ENCODE assay signal across 29 cellular contexts in genomic region chr12:76226956-76227355, GRCh38.
"Had no signal": no experiment of that assay in that cellular context is flagged by ENCODE, and none has a peak within 500 bp of the region (broad histone marks: within the 10 kb centered on the region; RNA-seq: fewer than 3 reads in every experiment).

No MANE protein-coding gene starts in this region.

- H3K36me3 ChIP-seq: brain microvascular endothelial cell, SJSA1 had no signal

- DNase-seq: activated CD4-positive, alpha-beta T cell treated with anti-CD3 and anti-CD28 coated beads for 36 hours; activated CD4-positive, alpha-beta T cell treated with anti-CD3 and anti-CD28 coated beads, Interleukin-2, amount 10 ng/mL, durations not matched to agents 7 days and 5 days; activated CD4-positive, alpha-beta T cell treated with anti-CD3 and anti-CD28 coated beads, Interleukin-2, amount 50 U/mL, for 48 hours; activated CD8-positive, alpha-beta T cell treated with anti-CD3 and anti-CD28 coated beads, Interleukin-2, amount 10 ng/mL, durations not matched to agents 7 days and 5 days; activated effector memory CD4-positive, alpha-beta T cell treated with Interleukin-2 at 50 U/mL for 16 hours; activated naive CD4-positive, alpha-beta T cell treated with anti-CD3 and anti-CD28 coated beads, Interleukin-2, amount 10 ng/mL, durations not matched to agents 7 days and 5 days; activated T-cell treated with anti-CD3 and anti-CD28 coated beads, Interleukin-2, amount 50 U/mL, for 24 hours; amniotic stem cell; aorta; Kasumi-1; KG1; NCI-H1092 treated with DMSO at 0.1 percent for 48 hours; NCI-H1417; NCI-H146; NCI-H187; NCI-H2029 treated with DMSO at 0.1 percent for 48 hours; NCI-H2107; NCI-H2171; NCI-H510A treated with DMSO at 0.1 percent for 48 hours; NCI-H526 treated with DMSO at 0.1 percent for 48 hours; NCI-H774; SHP77 treated with DMSO at 0.1 percent for 48 hours; SK-N-SH had no signal

- H3K27me3 ChIP-seq: brain microvascular endothelial cell, SJSA1 had no signal

- H3K9me3 Mint-ChIP-seq: activated CD4-positive, alpha-beta T cell treated with anti-CD3 and anti-CD28 coated beads, Interleukin-2, amount 10 ng/mL, durations not matched to agents 7 days and 5 days; activated naive CD4-positive, alpha-beta T cell treated with anti-CD3 and anti-CD28 coated beads, Interleukin-2, amount 10 ng/mL, durations not matched to agents 7 days and 5 days; activated T-cell treated with anti-CD3 and anti-CD28 coated beads, Interleukin-2, amount 50 U/mL, for 24 hours; T-helper 1 cell treated with Interleukin-12 subunit alpha and Interleukin-12 subunit beta and Interleukin-4 antibody, amounts not matched to agents 30 μg/mL and 1 μg/mL, for 36 hours; T-helper 2 cell treated with Interferon-gamma antibody and Interleukin-4, amounts not matched to agents 5 μg/mL and 100 μg/mL, for 36 hours; WTC11 had no signal

- H3K27me3 Mint-ChIP-seq: activated naive CD4-positive, alpha-beta T cell treated with anti-CD3 and anti-CD28 coated beads, Interleukin-2, amount 10 ng/mL, durations not matched to agents 7 days and 5 days; activated naive CD8-positive, alpha-beta T cell had no signal

- H3K27ac ChIP-seq: brain microvascular endothelial cell, SJSA1 had no signal

- H3K4me3 ChIP-seq: SJSA1 had no signal

- H3K36me3 Mint-ChIP-seq: activated naive CD4-positive, alpha-beta T cell treated with anti-CD3 and anti-CD28 coated beads, Interleukin-2, amount 10 ng/mL, durations not matched to agents 7 days and 5 days; activated naive CD8-positive, alpha-beta T cell; WTC11 had no signal

- H3K27ac Mint-ChIP-seq: activated CD4-positive, alpha-beta T cell treated with anti-CD3 and anti-CD28 coated beads for 36 hours; activated CD4-positive, alpha-beta T cell treated with anti-CD3 and anti-CD28 coated beads, Interleukin-2, amount 10 ng/mL, durations not matched to agents 7 days and 5 days; activated CD8-positive, alpha-beta T cell treated with anti-CD3 and anti-CD28 coated beads, Interleukin-2, amount 10 ng/mL, durations not matched to agents 7 days and 5 days; activated naive CD4-positive, alpha-beta T cell treated with anti-CD3 and anti-CD28 coated beads, Interleukin-2, amount 10 ng/mL, durations not matched to agents 7 days and 5 days; activated naive CD8-positive, alpha-beta T cell; activated T-cell treated with anti-CD3 and anti-CD28 coated beads, Interleukin-2, amount 50 U/mL, for 24 hours; T-helper 1 cell treated with Interleukin-12 subunit alpha and Interleukin-12 subunit beta and Interleukin-4 antibody, amounts not matched to agents 30 μg/mL and 1 μg/mL, for 36 hours; T-helper 2 cell treated with Interferon-gamma antibody and Interleukin-4, amounts not matched to agents 5 μg/mL and 100 μg/mL, for 36 hours; WTC11 had no signal

- H3K4me1 Mint-ChIP-seq: activated CD4-positive, alpha-beta T cell treated with anti-CD3 and anti-CD28 coated beads, Interleukin-2, amount 10 ng/mL, durations not matched to agents 7 days and 5 days; activated naive CD4-positive, alpha-beta T cell treated with anti-CD3 and anti-CD28 coated beads, Interleukin-2, amount 10 ng/mL, durations not matched to agents 7 days and 5 days; WTC11 had no signal

- H3K9me3 ChIP-seq: SJSA1, SK-N-SH had no signal

- H3K4me3 Mint-ChIP-seq: activated CD4-positive, alpha-beta T cell treated with anti-CD3 and anti-CD28 coated beads for 36 hours; activated CD4-positive, alpha-beta T cell treated with anti-CD3 and anti-CD28 coated beads, Interleukin-2, amount 10 ng/mL, durations not matched to agents 7 days and 5 days; activated CD8-positive, alpha-beta T cell treated with anti-CD3 and anti-CD28 coated beads, Interleukin-2, amount 10 ng/mL, durations not matched to agents 7 days and 5 days; activated naive CD4-positive, alpha-beta T cell treated with anti-CD3 and anti-CD28 coated beads, Interleukin-2, amount 10 ng/mL, durations not matched to agents 7 days and 5 days; activated naive CD8-positive, alpha-beta T cell; activated T-cell treated with anti-CD3 and anti-CD28 coated beads, Interleukin-2, amount 50 U/mL, for 24 hours; T-helper 1 cell treated with Interleukin-12 subunit alpha and Interleukin-12 subunit beta and Interleukin-4 antibody, amounts not matched to agents 30 μg/mL and 1 μg/mL, for 36 hours; T-helper 2 cell treated with Interferon-gamma antibody and Interleukin-4, amounts not matched to agents 5 μg/mL and 100 μg/mL, for 36 hours; WTC11 had no signal

- H3K9ac ChIP-seq: SK-N-SH had no signal
